In genomic region chr20:53599378-53599777, GRCh38 we compare ENCODE assay signal across 14 cellular contexts. TPM values are rescaled to one million over a fixed set of nuclear protein-coding genes. Genes with fewer than 3 reads are reported as not detected.
DNase-seq lines count a peak whose midpoint lies in the region; ATAC-seq and TF ChIP-seq lines count a peak whose summit lies in the region.
"Had no signal": no experiment of that assay in that cellular context is flagged by ENCODE, and none has a peak within 500 bp of the region (broad histone marks: within the 10 kb centered on the region; RNA-seq: fewer than 3 reads in every experiment).

No MANE protein-coding gene starts in this region.

- intact Hi-C loops in A673 (cut with micrococcal nuclease; ENCODE audit: unreplicated experiment) (loop anchor here (5.0 to 10.0 kb wide), 3 partner anchors 78 to 228 kb away; no protein-coding TSS in a partner anchor), activated B cell treated with CpG ODN at 0.5 μM for 24 hours (cut with micrococcal nuclease) (no loop called here), lower lobe of right lung (cut with DNase I) (no loop called here)

- CTCF ChIA-PET in A673 (lab: Charles Lee) = no interaction called here
- CTCF ChIA-PET in activated B cell treated with CpG ODN at 0.5 μM for 24 hours (lab: Charles Lee) = no interaction called here

- TF ChIP-seq CTCF in A673 (conservative IDR thresholded peaks at IDR 0.05; ENCODE audit: low read depth, low read length) (no peak), GM23338 (conservative IDR thresholded peaks at IDR 0.05; ENCODE audit: low read depth in 2 of 2) (no peak), activated B cell treated with CpG ODN at 0.5 μM for 24 hours (IDR thresholded peaks at IDR 0.05) (no peak), lower lobe of right lung (IDR thresholded peaks at IDR 0.05) (no peak)

- H3K4me3 ChIP-seq in A673 (ENCODE audit: low read depth, low read length, poor library complexity, severe bottlenecking) (no peak overlapping the region), GM23338 (no peak overlapping the region), lower lobe of right lung (no peak overlapping the region)
- H3K4me3 ChIP-seq: cardiac muscle cell, psoas muscle had no signal

- no peak overlapping the region for H3K4me2 ChIP-seq in GM23338

- H3K9me3 Mint-ChIP-seq in GM23338 (no peaks in the 10 kb centered on the region), activated B cell treated with CpG ODN at 0.5 μM for 24 hours (no peaks in the 10 kb centered on the region)
- H3K9me3 Mint-ChIP-seq: stimulated activated naive CD8-positive, alpha-beta T cell treated with anti-CD3 and anti-CD28 coated beads, Interleukin-15, amount 100 ng/mL, for 72 hours had no signal

- peak overlapping the region; percentile 13 for H3K27ac ChIP-seq in A673 (ENCODE audit: low read depth, low read length, poor library complexity, severe bottlenecking)
- 0 out of 2 replicates have a peak overlapping the region, but pooled peaks have one; percentile 57 for H3K27ac ChIP-seq in GM23338 (ENCODE audit: low read depth)
- no peak overlapping the region for H3K27ac ChIP-seq in lower lobe of right lung
- H3K27ac ChIP-seq: psoas muscle had no signal

- POLR2A ChIA-PET in A673 (lab: Charles Lee; ENCODE audit: low non-redundant PET) (no interaction called here), activated B cell treated with CpG ODN at 0.5 μM for 24 hours (lab: Charles Lee) (interaction anchor here (1.4 kb wide), 1 partner anchor 130 kb away, joined by 3 read pairs; no protein-coding TSS in a partner anchor)

- no peaks in the 10 kb centered on the region for H4K20me1 ChIP-seq in GM23338 (replicated peaks; ENCODE audit: insufficient read depth)

- peaks cover 46% of the 10 kb centered on the region for H3K4me1 Mint-ChIP-seq in GM23338
- peaks cover 43% of the 10 kb centered on the region for H3K4me1 Mint-ChIP-seq in activated B cell treated with CpG ODN at 0.5 μM for 24 hours

- no peaks in the 10 kb centered on the region; the same call in 1 of the 2 replicates for H3F3A ChIP-seq in GM23338 (replicated peaks; ENCODE audit: low read depth)

- H3K27me3 Mint-ChIP-seq in GM23338 (ENCODE audit: insufficient read depth, low read depth, poor library complexity) = peaks cover 10% of the 10 kb centered on the region
- H3K27me3 Mint-ChIP-seq in activated B cell treated with CpG ODN at 0.5 μM for 24 hours = no peaks in the 10 kb centered on the region
- H3K27me3 Mint-ChIP-seq: stimulated activated naive CD8-positive, alpha-beta T cell treated with anti-CD3 and anti-CD28 coated beads, Interleukin-15, amount 100 ng/mL, for 72 hours had no signal

- DNase-seq in A673 (ENCODE audit: low spot score) (no peak), GM23338 (ENCODE audit: low spot score) (no peak), activated B cell treated with CpG ODN at 0.5 μM for 24 hours (no peak), medulla oblongata (ENCODE audit: extremely low spot score) (peak; percentile 1), lower lobe of right lung (no peak), NCI-H345 (lab: John Stamatoyannopoulos, UW) (no peak)
- DNase-seq: GDM1; psoas muscle; stimulated activated CD4-positive, alpha-beta T cell treated with anti-CD3 and anti-CD28 coated beads, Interleukin-4, amount 100 ng/mL, for 24 hours; T1000 had no signal

- H3K27me3 ChIP-seq in A673 (replicated peaks; ENCODE audit: insufficient read depth, low read depth, low read length, poor library complexity) (no peaks in the 10 kb centered on the region), GM23338 (ENCODE audit: insufficient read depth) (no peaks in the 10 kb centered on the region), lower lobe of right lung (ENCODE audit: low read depth) (no peaks in the 10 kb centered on the region)
- H3K27me3 ChIP-seq: cardiac muscle cell had no signal

- H3K4me3 Mint-ChIP-seq in GM23338 = no peak overlapping the region
- no peak overlapping the region for H3K4me3 Mint-ChIP-seq in activated B cell treated with CpG ODN at 0.5 μM for 24 hours

- BruUV-seq in A673 (replicated peaks; lab: Mats Ljungman, UMichigan) = no TSS peak

- no peaks in the 10 kb centered on the region for H3K79me2 ChIP-seq in GM23338 (replicated peaks; ENCODE audit: insufficient read depth)

- H3K9me3 ChIP-seq in A673 (ENCODE audit: low read depth, low read length, poor library complexity, severe bottlenecking) (no peaks in the 10 kb centered on the region), lower lobe of right lung (no peaks in the 10 kb centered on the region)
- H3K9me3 ChIP-seq: psoas muscle had no signal

- H3K27ac Mint-ChIP-seq in GM23338 = no peak overlapping the region
- peak overlapping the region; percentile 68 for H3K27ac Mint-ChIP-seq in activated B cell treated with CpG ODN at 0.5 μM for 24 hours

- ATAC-seq in GM23338 (no peak), activated B cell treated with CpG ODN at 0.5 μM for 24 hours (ENCODE audit: low read depth) (no peak), lower lobe of right lung (no peak), GM21360 (IDR thresholded peaks at IDR 0.05; ENCODE audit: unreplicated experiment) (no peak), GM21529 (IDR thresholded peaks at IDR 0.05; ENCODE audit: unreplicated experiment) (no peak)
- ATAC-seq: psoas muscle had no signal

- H3K9me2 ChIP-seq in GM23338 (ENCODE audit: insufficient read depth) = 0 out of 2 replicates have a peak, but pooled peaks cover 4% of the 10 kb centered on the region

- H3K36me3 ChIP-seq in A673 (ENCODE audit: insufficient read depth, low read length, poor library complexity, severe bottlenecking) (no peaks in the 10 kb centered on the region), GM23338 (ENCODE audit: insufficient read depth) (no peaks in the 10 kb centered on the region), lower lobe of right lung (no peaks in the 10 kb centered on the region)
- H3K36me3 ChIP-seq: cardiac muscle cell had no signal

- peaks cover 29% of the 10 kb centered on the region for H3K4me1 ChIP-seq in A673 (ENCODE audit: insufficient read depth, low read length, poor library complexity, severe bottlenecking)
- peaks cover 48% of the 10 kb centered on the region for H3K4me1 ChIP-seq in GM23338 (ENCODE audit: insufficient read depth)
- peaks cover 14% of the 10 kb centered on the region for H3K4me1 ChIP-seq in lower lobe of right lung

- H3K36me3 Mint-ChIP-seq in GM23338 (ENCODE audit: low read depth) (no peaks in the 10 kb centered on the region; the same call in 2 of the 3 replicates), activated B cell treated with CpG ODN at 0.5 μM for 24 hours (ENCODE audit: low read depth) (no peaks in the 10 kb centered on the region)

- peak overlapping the region; percentile 70; the same call in 1 of the 2 replicates for H2AFZ ChIP-seq in GM23338

TF ChIP-seq in GM23338, 12 proteins besides CTCF, POLR2A, EP300 and RAD21:
- no peak for TF ChIP-seq EZH2phosphoT487 (IDR thresholded peaks at IDR 0.05; ENCODE audit: unreplicated experiment)
TF ChIP-seq in GM23338: peak in this region for 0.

RNA-seq across cellular contexts. Expression of gene ZNF217, which starts 5.7 kb away (rescaled TPM):
- total RNA-seq in A673 (2021) (27.0 and 37.7 TPM in 2 replicates), activated B cell treated with CpG ODN at 0.5 μM for 24 hours (70.0 and 80.3 TPM in 2 replicates), lower lobe of right lung (44.8 TPM)
- 76.7 and 78.0 TPM in 2 replicates for total RNA-seq in GM23338 (2014; rRNA removed; shearing (Covaris generic))
- 30.8 and 32.8 TPM in 2 replicates for polyA plus RNA-seq in GM23338 (2016; fragmentation: Nextera tagmentation; extraction: Ambion mirVana)
